Comparison of ENCODE assay signal across 1 cellular context in genomic region chr19:41821003-41821735, GRCh38.
TF ChIP-seq lines count a peak whose summit lies in the region.

No MANE protein-coding gene starts in this region.

TF ChIP-seq in HEK293, 187 proteins besides CTCF, POLR2A, EP300 and RAD21 (continued from another document):
- TF ChIP-seq PRDM10 (tag by site-specific recombination; IDR thresholded peaks at IDR 0.05) (peak; percentile 57), ZNF645 (tag by site-specific recombination; IDR thresholded peaks at IDR 0.05) (no peak)
